Comparison of ENCODE assay signal across 3 cellular contexts in the genomic region with DNA sequence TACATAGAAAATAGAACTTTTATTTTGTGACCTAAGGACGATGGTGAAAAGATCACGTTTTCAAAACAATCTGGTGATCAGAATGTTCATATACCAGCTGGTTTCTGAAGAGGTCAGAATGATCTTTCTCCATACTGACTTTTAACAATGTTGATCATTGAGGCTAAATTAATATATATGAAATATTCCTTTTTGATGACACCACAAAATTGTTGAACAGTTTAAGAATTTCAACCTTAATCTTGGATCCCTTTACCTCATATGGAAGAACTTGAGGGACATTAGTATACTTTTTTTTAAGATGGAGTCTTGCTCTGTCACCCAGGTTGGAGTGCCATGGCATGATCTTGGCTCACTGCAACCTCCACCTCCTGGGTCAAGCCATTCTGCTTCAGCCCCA.
TF ChIP-seq lines count a peak whose summit lies in the region.

No MANE protein-coding gene starts in this region.

TF ChIP-seq in A549, 52 proteins besides CTCF, POLR2A, EP300 and RAD21:
- peak; percentile 45 for TF ChIP-seq MAFK (IDR thresholded peaks at IDR 0.05; ENCODE audit: partially characterized antibody)
- TF ChIP-seq, protein P1, sequence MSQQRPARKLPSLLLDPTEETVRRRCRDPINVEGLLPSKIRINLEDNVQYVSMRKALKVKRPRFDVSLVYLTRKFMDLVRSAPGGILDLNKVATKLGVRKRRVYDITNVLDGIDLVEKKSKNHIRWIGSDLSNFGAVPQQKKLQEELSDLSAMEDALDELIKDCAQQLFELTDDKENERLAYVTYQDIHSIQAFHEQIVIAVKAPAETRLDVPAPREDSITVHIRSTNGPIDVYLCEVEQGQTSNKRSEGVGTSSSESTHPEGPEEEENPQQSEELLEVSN (IDR thresholded peaks at IDR 0.05; ENCODE audit: borderline replicate concordance, low read depth), result no peak
- TF ChIP-seq HOXB5 (CRISPR knock-in tag; IDR thresholded peaks at IDR 0.05), result no peak

TF ChIP-seq in IMR-90, 13 proteins besides CTCF, POLR2A, EP300 and RAD21:
- TF ChIP-seq MAFK (IDR thresholded peaks at IDR 0.05; ENCODE audit: low read depth, low read length) (peak; percentile 36; the same call in 1 of the 2 replicates), BHLHE40 (IDR thresholded peaks at IDR 0.05; ENCODE audit: low read depth, low read length) (no peak)

TF ChIP-seq in K562, 482 proteins besides CTCF, POLR2A, EP300 and RAD21:
- TF ChIP-seq ZNF316 (IDR thresholded peaks at IDR 0.05), result peak; percentile 66
- TF ChIP-seq MCM2 (IDR thresholded peaks at IDR 0.05; ENCODE audit: low read depth), result no peak
- peak; percentile 31; the same call in 1 of the 2 replicates for TF ChIP-seq C11orf30 (IDR thresholded peaks at IDR 0.05; ENCODE audit: low read depth)
